Comparison of ENCODE assay signal across 16 cellular contexts in genomic region chr4:79869597-79870336, GRCh38.
A peak's percentile ranks its signal among the peaks of the same experiment; 100 is the strongest.
DNase-seq lines count a peak whose midpoint lies in the region; ATAC-seq and TF ChIP-seq lines count a peak whose summit lies in the region.
"Had no signal": no experiment of that assay in that cellular context is flagged by ENCODE, and none has a peak within 500 bp of the region (broad histone marks: within the 10 kb centered on the region; RNA-seq: fewer than 3 reads in every experiment).

No MANE protein-coding gene starts in this region.

- H3K79me2 ChIP-seq in PC-3 (ENCODE audit: low read length), result no peaks in the 10 kb centered on the region

- ATAC-seq in HG02885 (IDR thresholded peaks at IDR 0.05; ENCODE audit: poor library complexity, unreplicated experiment) (no peak), PC-3 (no peak)

- H3K36me3 ChIP-seq in PC-3 (ENCODE audit: low read depth, low read length), result no peaks in the 10 kb centered on the region
- H3K36me3 ChIP-seq: Peyer's patch, SJCRH30 had no signal

- no peak overlapping the region for H2AFZ ChIP-seq in PC-3 (ENCODE audit: low read length)

- no peaks in the 10 kb centered on the region for H3K9me3 ChIP-seq in PC-3 (ENCODE audit: low read length)
- H3K9me3 ChIP-seq: Peyer's patch, SJCRH30 had no signal

- H3K4me1 ChIP-seq in PC-3 (ENCODE audit: insufficient read depth, low read length), result peaks cover 4% of the 10 kb centered on the region; the same call in 1 of the 2 replicates
- H3K4me1 ChIP-seq: Peyer's patch, SJCRH30 had no signal

- DNase-seq in NCI-H748 (lab: John Stamatoyannopoulos, UW; ENCODE audit: unreplicated experiment), result peak; percentile 53
- no peak for DNase-seq in NCI-H748 treated with DMSO at 0.1 percent for 48 hours (lab: John Stamatoyannopoulos, UW)
- DNase-seq in HEK293T (ENCODE audit: extremely low spot score), result no peak
- peak; percentile 58 for DNase-seq in NCI-H524 treated with DMSO at 0.1 percent for 48 hours (lab: John Stamatoyannopoulos, UW)
- no peak for DNase-seq in RKO (ENCODE audit: low spot score)
- DNase-seq in PC-3, result no peak
- DNase-seq: H9; NCI-H1105; NCI-H2029; NCI-H446; NK-92 treated with Interleukin-12 subunit alpha and Interleukin-12 subunit beta, amount 100 ng/mL, for 24 hours; Peyer's patch; SJCRH30; T-helper 1 cell had no signal

- BruUV-seq in PC-3 (replicated peaks; lab: Mats Ljungman, UMichigan), result no TSS peak

- TF ChIP-seq CTCF in PC-3 (conservative IDR thresholded peaks at IDR 0.05; ENCODE audit: low read depth, low read length), result no peak

- no peaks in the 10 kb centered on the region for H3K9me2 ChIP-seq in PC-3 (replicated peaks; ENCODE audit: low read length)

- no peak overlapping the region for H3K4me3 ChIP-seq in PC-3 (ENCODE audit: low read length)
- H3K4me3 ChIP-seq: Peyer's patch, SJCRH30 had no signal

- CTCF ChIA-PET in HEK293T (lab: Yijun Ruan, JAX) (interaction anchor here (0.6 kb wide), 1 partner anchor 501 kb away, joined by 3 read pairs; no protein-coding TSS in a partner anchor), PC-3 (lab: Charles Lee) (no interaction called here)

- POLR2A ChIA-PET in HEK293T (lab: Yijun Ruan, JAX), result no interaction called here
- POLR2A ChIA-PET in PC-3 (lab: Charles Lee; ENCODE audit: unreplicated experiment), result no interaction called here

- no peak overlapping the region for H3K4me2 ChIP-seq in PC-3 (ENCODE audit: low read length)
- H3K4me2 ChIP-seq: KMS-11 had no signal

- no peaks in the 10 kb centered on the region for H4K20me1 ChIP-seq in PC-3 (ENCODE audit: low read length)

- intact Hi-C loops in PC-3 (cut with micrococcal nuclease), result no loop called here

- H3K27me3 ChIP-seq in PC-3 (ENCODE audit: low read length), result no peaks in the 10 kb centered on the region
- H3K27me3 ChIP-seq: Peyer's patch, SJCRH30 had no signal

- no peaks in the 10 kb centered on the region for H3F3A ChIP-seq in PC-3 (ENCODE audit: low read length, unreplicated experiment)

- no peak overlapping the region for H3K27ac ChIP-seq in PC-3 (ENCODE audit: low read length)
- H3K27ac ChIP-seq: KMS-11, Peyer's patch, SJCRH30 had no signal

- H3K9ac ChIP-seq in PC-3 (ENCODE audit: low read length), result no peak overlapping the region
- H3K9ac ChIP-seq: KMS-11 had no signal

TF ChIP-seq in HEK293T, 16 proteins besides CTCF, POLR2A, EP300 and RAD21:
- TF ChIP-seq ELF4 (IDR thresholded peaks at IDR 0.05) (no peak), HDGF (IDR thresholded peaks at IDR 0.05; ENCODE audit: borderline replicate concordance) (no peak), PKNOX1 (IDR thresholded peaks at IDR 0.05) (peak; percentile 80)

Comparison
In these comparisons a context has a peak if more than half of its experiments do, and no peak if none do; other contexts are left out.
1. DNase-seq: peak in NCI-H748 (single experiment) and NCI-H524 treated with DMSO at 0.1 percent for 48 hours (single experiment); none in NCI-H748 treated with DMSO at 0.1 percent for 48 hours (single experiment), HEK293T (single experiment), RKO (single experiment) and PC-3 (single experiment).